2 cellular contexts compared by ENCODE assay signal in genomic region chr9:133242991-133243390, GRCh38.
TF ChIP-seq lines count a peak whose summit lies in the region.

No MANE protein-coding gene starts in this region.

TF ChIP-seq in A549, 52 proteins besides CTCF, POLR2A, EP300 and RAD21:
- no peak for TF ChIP-seq HES2 (IDR thresholded peaks at IDR 0.05)
- no peak for TF ChIP-seq FOSL2 (IDR thresholded peaks at IDR 0.05)
- TF ChIP-seq FOSL2 (CRISPR knock-in tag; IDR thresholded peaks at IDR 0.05) = no peak
- no peak for TF ChIP-seq HOXB13 (CRISPR knock-in tag; IDR thresholded peaks at IDR 0.05; ENCODE audit: low read depth)
- TF ChIP-seq NFE2L2 (conservative IDR thresholded peaks at IDR 0.05; ENCODE audit: low read length) = no peak
- peak; percentile 56 for TF ChIP-seq MAFK (IDR thresholded peaks at IDR 0.05; ENCODE audit: partially characterized antibody)

TF ChIP-seq in K562, 482 proteins besides CTCF, POLR2A, EP300 and RAD21:
- TF ChIP-seq MAFF (IDR thresholded peaks at IDR 0.05; ENCODE audit: low read length) = peak; percentile 59
- TF ChIP-seq C11orf30 (IDR thresholded peaks at IDR 0.05; ENCODE audit: low read depth) = peak; percentile 56
- TF ChIP-seq ARID4B (CRISPR knock-in tag; IDR thresholded peaks at IDR 0.05) = no peak
- no peak for TF ChIP-seq ZNF175 (CRISPR knock-in tag; IDR thresholded peaks at IDR 0.05; ENCODE audit: low read depth)
- no peak for TF ChIP-seq MAZ (CRISPR knock-in tag; conservative IDR thresholded peaks at IDR 0.05 in 1 of 2, IDR thresholded peaks at IDR 0.05 in 1 of 2)
- no peak for TF ChIP-seq ZBTB49 (CRISPR knock-in tag; IDR thresholded peaks at IDR 0.05; ENCODE audit: borderline replicate concordance)
- TF ChIP-seq ATF1 (CRISPR knock-in tag; IDR thresholded peaks at IDR 0.05) = no peak
- TF ChIP-seq ATF1 (tag; IDR thresholded peaks at IDR 0.05) = no peak
- no peak for TF ChIP-seq RFX1 (IDR thresholded peaks at IDR 0.05)
- TF ChIP-seq ZNF316 (IDR thresholded peaks at IDR 0.05) = peak; percentile 72
- peak; percentile 31; the same call in 1 of the 2 replicates for TF ChIP-seq MAFK (IDR thresholded peaks at IDR 0.05; ENCODE audit: low read length)
- peak; percentile 27; the same call in 1 of the 2 replicates for TF ChIP-seq MAFG (tag; conservative IDR thresholded peaks at IDR 0.05)
- no peak for TF ChIP-seq PRMT5 (CRISPR knock-in tag; IDR thresholded peaks at IDR 0.05)
- TF ChIP-seq POLR3A (IDR thresholded peaks at IDR 0.05; ENCODE audit: borderline replicate concordance, extremely low read depth, insufficient read depth, insufficient read length) = no peak
- TF ChIP-seq TFAM (CRISPR knock-in tag; conservative IDR thresholded peaks at IDR 0.05) = no peak
